Comparison of ENCODE assay signal across 1 cellular context in the genomic region with DNA sequence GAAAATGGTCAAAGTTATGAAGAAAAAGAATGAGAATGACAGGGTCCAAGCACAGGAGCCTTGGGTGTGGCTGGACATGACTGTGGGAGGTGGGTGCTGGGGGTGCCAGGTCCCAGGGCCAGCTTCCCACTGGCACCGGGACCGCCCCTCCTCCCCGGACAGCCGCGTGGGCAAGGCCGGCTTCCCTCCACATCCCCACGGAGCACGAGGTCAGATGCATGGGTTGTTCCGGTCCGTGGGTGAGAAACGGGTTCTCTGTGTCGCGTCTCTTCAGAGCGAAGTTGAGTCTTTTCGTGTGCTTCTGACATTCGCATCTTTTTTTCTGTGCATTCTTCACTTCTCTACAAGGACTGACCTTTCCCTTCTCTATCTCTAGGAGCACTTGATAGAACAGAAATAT.
TF ChIP-seq lines count a peak whose summit lies in the region.

No MANE protein-coding gene starts in this region.

TF ChIP-seq in HEK293, 187 proteins besides CTCF, POLR2A, EP300 and RAD21 (continued from another document):
- TF ChIP-seq, protein P1, sequence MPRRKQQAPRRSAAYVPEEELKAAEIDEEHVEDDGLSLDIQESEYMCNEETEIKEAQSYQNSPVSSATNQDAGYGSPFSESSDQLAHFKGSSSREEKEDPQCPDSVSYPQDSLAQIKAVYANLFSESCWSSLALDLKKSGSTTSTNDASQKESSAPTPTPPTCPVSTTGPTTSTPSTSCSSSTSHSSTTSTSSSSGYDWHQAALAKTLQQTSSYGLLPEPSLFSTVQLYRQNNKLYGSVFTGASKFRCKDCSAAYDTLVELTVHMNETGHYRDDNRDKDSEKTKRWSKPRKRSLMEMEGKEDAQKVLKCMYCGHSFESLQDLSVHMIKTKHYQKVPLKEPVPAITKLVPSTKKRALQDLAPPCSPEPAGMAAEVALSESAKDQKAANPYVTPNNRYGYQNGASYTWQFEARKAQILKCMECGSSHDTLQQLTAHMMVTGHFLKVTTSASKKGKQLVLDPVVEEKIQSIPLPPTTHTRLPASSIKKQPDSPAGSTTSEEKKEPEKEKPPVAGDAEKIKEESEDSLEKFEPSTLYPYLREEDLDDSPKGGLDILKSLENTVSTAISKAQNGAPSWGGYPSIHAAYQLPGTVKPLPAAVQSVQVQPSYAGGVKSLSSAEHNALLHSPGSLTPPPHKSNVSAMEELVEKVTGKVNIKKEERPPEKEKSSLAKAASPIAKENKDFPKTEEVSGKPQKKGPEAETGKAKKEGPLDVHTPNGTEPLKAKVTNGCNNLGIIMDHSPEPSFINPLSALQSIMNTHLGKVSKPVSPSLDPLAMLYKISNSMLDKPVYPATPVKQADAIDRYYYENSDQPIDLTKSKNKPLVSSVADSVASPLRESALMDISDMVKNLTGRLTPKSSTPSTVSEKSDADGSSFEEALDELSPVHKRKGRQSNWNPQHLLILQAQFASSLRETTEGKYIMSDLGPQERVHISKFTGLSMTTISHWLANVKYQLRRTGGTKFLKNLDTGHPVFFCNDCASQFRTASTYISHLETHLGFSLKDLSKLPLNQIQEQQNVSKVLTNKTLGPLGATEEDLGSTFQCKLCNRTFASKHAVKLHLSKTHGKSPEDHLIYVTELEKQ (tag by site-specific recombination; IDR thresholded peaks at IDR 0.05; ENCODE audit: borderline replicate concordance), result no peak
- TF ChIP-seq EGR2 (tag by site-specific recombination; IDR thresholded peaks at IDR 0.05; ENCODE audit: low read depth), result peak; percentile 36; the same call in 1 of the 2 replicates
- TF ChIP-seq, protein P2, sequence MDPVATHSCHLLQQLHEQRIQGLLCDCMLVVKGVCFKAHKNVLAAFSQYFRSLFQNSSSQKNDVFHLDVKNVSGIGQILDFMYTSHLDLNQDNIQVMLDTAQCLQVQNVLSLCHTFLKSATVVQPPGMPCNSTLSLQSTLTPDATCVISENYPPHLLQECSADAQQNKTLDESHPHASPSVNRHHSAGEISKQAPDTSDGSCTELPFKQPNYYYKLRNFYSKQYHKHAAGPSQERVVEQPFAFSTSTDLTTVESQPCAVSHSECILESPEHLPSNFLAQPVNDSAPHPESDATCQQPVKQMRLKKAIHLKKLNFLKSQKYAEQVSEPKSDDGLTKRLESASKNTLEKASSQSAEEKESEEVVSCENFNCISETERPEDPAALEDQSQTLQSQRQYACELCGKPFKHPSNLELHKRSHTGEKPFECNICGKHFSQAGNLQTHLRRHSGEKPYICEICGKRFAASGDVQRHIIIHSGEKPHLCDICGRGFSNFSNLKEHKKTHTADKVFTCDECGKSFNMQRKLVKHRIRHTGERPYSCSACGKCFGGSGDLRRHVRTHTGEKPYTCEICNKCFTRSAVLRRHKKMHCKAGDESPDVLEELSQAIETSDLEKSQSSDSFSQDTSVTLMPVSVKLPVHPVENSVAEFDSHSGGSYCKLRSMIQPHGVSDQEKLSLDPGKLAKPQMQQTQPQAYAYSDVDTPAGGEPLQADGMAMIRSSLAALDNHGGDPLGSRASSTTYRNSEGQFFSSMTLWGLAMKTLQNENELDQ (tag by site-specific recombination; IDR thresholded peaks at IDR 0.05; ENCODE audit: low read depth), result no peak
TF ChIP-seq in HEK293: peak in this region for 2.
